ENCODE assay signal across 17 cellular contexts in genomic region chr4:106312997-106313522, GRCh38. TPM values are rescaled to one million over a fixed set of nuclear protein-coding genes. Genes with fewer than 3 reads are reported as not detected.
DNase-seq lines count a peak whose midpoint lies in the region; ATAC-seq and TF ChIP-seq lines count a peak whose summit lies in the region.
"Had no signal": no experiment of that assay in that cellular context is flagged by ENCODE, and none has a peak within 500 bp of the region (broad histone marks: within the 10 kb centered on the region; RNA-seq: fewer than 3 reads in every experiment).

No MANE protein-coding gene starts in this region.

- H3K36me3 Mint-ChIP-seq in stimulated activated naive CD8-positive, alpha-beta T cell treated with anti-CD3 and anti-CD28 coated beads, Interleukin-15, Interleukin-2, amounts not matched to agents 100 ng/mL and 50 ng/mL, for 24 hours (ENCODE audit: low read depth), result peaks cover 18% of the 10 kb centered on the region
- H3K36me3 Mint-ChIP-seq in activated T-helper 17 cell treated with anti-CD3 and anti-CD28 coated beads, Interleukin-2, amount 50 U/mL, for 72 hours (ENCODE audit: low read depth), result peaks cover 14% of the 10 kb centered on the region
- H3K36me3 Mint-ChIP-seq in mesothelial cell of epicardium, result no peaks in the 10 kb centered on the region

- peak overlapping the region; percentile 89 for H3K27ac Mint-ChIP-seq in stimulated activated naive CD8-positive, alpha-beta T cell treated with anti-CD3 and anti-CD28 coated beads, Interleukin-15, Interleukin-2, amounts not matched to agents 100 ng/mL and 50 ng/mL, for 24 hours
- H3K27ac Mint-ChIP-seq in activated T-helper 17 cell treated with anti-CD3 and anti-CD28 coated beads, Interleukin-2, amount 50 U/mL, for 72 hours, result peak overlapping the region; percentile 31
- H3K27ac Mint-ChIP-seq in mesothelial cell of epicardium, result peak overlapping the region; percentile 51
- H3K27ac Mint-ChIP-seq: WTC11 had no signal

- H3K9me3 Mint-ChIP-seq in stimulated activated naive CD8-positive, alpha-beta T cell treated with anti-CD3 and anti-CD28 coated beads, Interleukin-15, Interleukin-2, amounts not matched to agents 100 ng/mL and 50 ng/mL, for 24 hours, result no peaks in the 10 kb centered on the region
- H3K9me3 Mint-ChIP-seq in activated T-helper 17 cell treated with anti-CD3 and anti-CD28 coated beads, Interleukin-2, amount 50 U/mL, for 72 hours, result no peaks in the 10 kb centered on the region
- no peaks in the 10 kb centered on the region for H3K9me3 Mint-ChIP-seq in mesothelial cell of epicardium
- H3K9me3 Mint-ChIP-seq: WTC11 had no signal

- DNase-seq in stimulated activated naive CD8-positive, alpha-beta T cell treated with anti-CD3 and anti-CD28 coated beads, Interleukin-15, Interleukin-2, amounts not matched to agents 100 U/mL and 50 U/mL, for 24 hours, result no peak
- DNase-seq in mesothelial cell of epicardium (ENCODE audit: low spot score in 2 of 2, unreplicated experiment in 2 of 2) (no peak), NCI-H2227 treated with DMSO at 0.1 percent for 48 hours (lab: John Stamatoyannopoulos, UW) (no peak), head of caudate nucleus (no peak), NCI-H82 (lab: John Stamatoyannopoulos, UW) (no peak)
- DNase-seq: dorsolateral prefrontal cortex, KG1, NCI-H1436 treated with DMSO at 0.1 percent for 48 hours, NCI-H446 treated with DMSO at 0.1 percent for 48 hours, T-helper 1 cell had no signal

- no peak for TF ChIP-seq CTCF in mesothelial cell of epicardium (IDR thresholded peaks at IDR 0.05; ENCODE audit: unreplicated experiment)

- peak overlapping the region; percentile 26 for H3K4me3 Mint-ChIP-seq in stimulated activated naive CD8-positive, alpha-beta T cell treated with anti-CD3 and anti-CD28 coated beads, Interleukin-15, Interleukin-2, amounts not matched to agents 100 ng/mL and 50 ng/mL, for 24 hours
- no peak overlapping the region for H3K4me3 Mint-ChIP-seq in activated T-helper 17 cell treated with anti-CD3 and anti-CD28 coated beads, Interleukin-2, amount 50 U/mL, for 72 hours
- H3K4me3 Mint-ChIP-seq in mesothelial cell of epicardium, result no peak overlapping the region

- intact Hi-C loops in head of caudate nucleus (cut with DNase I), result no loop called here

- ATAC-seq in stimulated activated naive CD8-positive, alpha-beta T cell treated with anti-CD3 and anti-CD28 coated beads, Interleukin-15, Interleukin-2, amounts not matched to agents 100 U/mL and 50 U/mL, for 24 hours, result no peak
- no peak for ATAC-seq in activated T-helper 17 cell treated with anti-CD3 and anti-CD28 coated beads, Interleukin-2, amount 50 U/mL, for 72 hours (replicated peaks)
- ATAC-seq in HG02610 (IDR thresholded peaks at IDR 0.05; ENCODE audit: unreplicated experiment), result no peak
- ATAC-seq: WTC11 had no signal

- H3K27me3 Mint-ChIP-seq in stimulated activated naive CD8-positive, alpha-beta T cell treated with anti-CD3 and anti-CD28 coated beads, Interleukin-15, Interleukin-2, amounts not matched to agents 100 ng/mL and 50 ng/mL, for 24 hours, result no peaks in the 10 kb centered on the region
- no peaks in the 10 kb centered on the region for H3K27me3 Mint-ChIP-seq in activated T-helper 17 cell treated with anti-CD3 and anti-CD28 coated beads, Interleukin-2, amount 50 U/mL, for 72 hours
- H3K27me3 Mint-ChIP-seq in mesothelial cell of epicardium (ENCODE audit: low read depth), result no peaks in the 10 kb centered on the region

- peaks cover 46% of the 10 kb centered on the region for H3K4me1 Mint-ChIP-seq in stimulated activated naive CD8-positive, alpha-beta T cell treated with anti-CD3 and anti-CD28 coated beads, Interleukin-15, Interleukin-2, amounts not matched to agents 100 ng/mL and 50 ng/mL, for 24 hours (ENCODE audit: low read depth)
- H3K4me1 Mint-ChIP-seq in activated T-helper 17 cell treated with anti-CD3 and anti-CD28 coated beads, Interleukin-2, amount 50 U/mL, for 72 hours, result peaks cover 22% of the 10 kb centered on the region
- H3K4me1 Mint-ChIP-seq in mesothelial cell of epicardium, result peaks cover 16% of the 10 kb centered on the region

RNA-seq across cellular contexts. Expression of gene TBCK, which starts 2.9 kb away (rescaled TPM):
- total RNA-seq in activated T-helper 17 cell treated with anti-CD3 and anti-CD28 coated beads, Interleukin-2, amount 50 U/mL, for 72 hours, result 10 to 100 TPM; 28.8 to 40.0 TPM
- total RNA-seq in mesothelial cell of epicardium, result 64.2 to 67.5 TPM (median 64.6 TPM) in 3 replicates

RNA-seq across cellular contexts. Expression of gene AIMP1, which starts 3.3 kb away (rescaled TPM):
- 10 to 100 TPM; 55.3 to 56.0 TPM for total RNA-seq in activated T-helper 17 cell treated with anti-CD3 and anti-CD28 coated beads, Interleukin-2, amount 50 U/mL, for 72 hours
- 40.6 to 48.8 TPM (median 44.8 TPM) in 3 replicates for total RNA-seq in mesothelial cell of epicardium

RNA-seq across cellular contexts. Expression of gene GIMD1, which starts 55.5 kb away (rescaled TPM):
- total RNA-seq in activated T-helper 17 cell treated with anti-CD3 and anti-CD28 coated beads, Interleukin-2, amount 50 U/mL, for 72 hours, result not detected
- total RNA-seq in mesothelial cell of epicardium, result not detected in 3 replicates
- total RNA-seq: dorsolateral prefrontal cortex, H4, liver, skeletal muscle tissue, WTC11 had no signal

Comparison
In these comparisons a context has a peak if more than half of its experiments do, and no peak if none do; other contexts are left out.
1. H3K27ac Mint-ChIP-seq: peak in every context shown above with its lines; median percentile 89 in stimulated activated naive CD8-positive, alpha-beta T cell treated with anti-CD3 and anti-CD28 coated beads, Interleukin-15, Interleukin-2, amounts not matched to agents 100 ng/mL and 50 ng/mL, for 24 hours; 51 in mesothelial cell of epicardium; 31 in activated T-helper 17 cell treated with anti-CD3 and anti-CD28 coated beads, Interleukin-2, amount 50 U/mL, for 72 hours.